Comparison of ENCODE assay signal across 14 cellular contexts in the genomic region with DNA sequence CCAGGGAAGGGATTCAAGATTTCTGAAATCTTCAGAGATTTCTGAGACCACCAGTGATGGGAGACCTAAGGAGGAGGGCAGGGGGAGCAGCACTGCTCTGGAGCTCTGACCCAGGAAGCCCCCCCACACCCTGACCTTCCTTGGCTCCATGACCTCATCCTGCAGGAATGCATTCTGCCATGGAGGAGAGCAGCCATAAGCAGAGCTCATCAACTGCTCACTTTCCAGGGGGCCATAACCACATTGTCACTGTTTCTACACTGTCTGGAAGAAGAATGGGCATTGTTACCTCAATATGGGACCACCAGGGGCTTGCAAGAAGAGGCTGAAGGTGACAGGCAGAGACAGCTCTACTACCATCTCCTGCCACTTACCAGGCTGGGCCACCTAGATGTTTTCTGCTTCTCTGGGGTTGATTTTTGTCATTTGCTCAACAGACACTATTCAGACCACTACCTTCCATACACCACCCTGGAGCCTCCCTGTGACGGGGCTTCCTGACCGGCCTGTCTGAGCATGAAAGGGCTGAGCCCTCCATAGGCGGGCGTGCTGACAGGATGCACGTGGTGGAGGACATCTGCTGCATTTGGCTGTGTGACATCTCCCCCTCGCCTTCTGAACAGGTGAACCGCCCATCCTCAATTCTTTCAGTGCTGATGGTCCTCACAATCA. TPM values are rescaled to one million over a fixed set of nuclear protein-coding genes. Genes with fewer than 3 reads are reported as not detected.
DNase-seq lines count a peak whose midpoint lies in the region; ATAC-seq, FAIRE-seq and TF ChIP-seq lines count a peak whose summit lies in the region.
"Had no signal": no experiment of that assay in that cellular context is flagged by ENCODE, and none has a peak within 500 bp of the region (broad histone marks: within the 10 kb centered on the region; RNA-seq: fewer than 3 reads in every experiment).

No MANE protein-coding gene starts in this region.

- ATAC-seq in right cardiac atrium = no peak
- ATAC-seq: left colon; stimulated activated naive CD8-positive, alpha-beta T cell treated with anti-CD3 and anti-CD28 coated beads, Interleukin-15, Interleukin-2, amounts not matched to agents 100 U/mL and 50 U/mL, for 24 hours had no signal

- 81% methylated on average over 7 of the region's 7 CpGs for WGBS in right cardiac atrium

- peaks cover 12% of the 10 kb centered on the region for H3K27me3 Mint-ChIP-seq in glutamatergic neuron (ENCODE audit: unreplicated experiment)

- H3K4me1 ChIP-seq in cardiac muscle cell (ENCODE audit: low read depth) (peaks cover 30% of the 10 kb centered on the region), right cardiac atrium (ENCODE audit: control insufficient read depth, insufficient read depth, low read length) (peaks cover 5% of the 10 kb centered on the region), kidney (ENCODE audit: control insufficient read depth in 1 of 2, insufficient read depth in 1 of 2, low read depth in 1 of 2, low read length in 2 of 2) (peaks cover 7 to 8% of the 10 kb centered on the region in 2 donors)

- H3K36me3 Mint-ChIP-seq in glutamatergic neuron (ENCODE audit: unreplicated experiment) = no peaks in the 10 kb centered on the region

- FAIRE-seq in urothelium cell line (lab: Jason Lieb, UNC) (no peak), kidney (lab: Jason Lieb, UNC) (no peak)
- FAIRE-seq: GM12891, small intestine had no signal

- H3K36me3 ChIP-seq in cardiac muscle cell (no peaks in the 10 kb centered on the region), kidney (ENCODE audit: control insufficient read depth in 1 of 2, insufficient read depth in 2 of 2, low read length in 2 of 2) (no peaks in the 10 kb centered on the region)

- H3K4me1 Mint-ChIP-seq in glutamatergic neuron (ENCODE audit: low read depth, unreplicated experiment) = peaks cover 28% of the 10 kb centered on the region

- DNase-seq in cardiac muscle cell (ENCODE audit: low read depth in 1 of 2, low spot score in 1 of 2) = peak; percentile 54 to 65
- DNase-seq in right cardiac atrium = no peak
- peak; percentile 24 for DNase-seq in SW480 (ENCODE audit: low spot score)
- no peak for DNase-seq in glutamatergic neuron
- DNase-seq in urothelium cell line (ENCODE audit: low spot score) = peak; percentile 70
- no peak for DNase-seq in kidney
- no peak for DNase-seq in GM19238 (ENCODE audit: insufficient read length, low spot score)
- DNase-seq in activated naive CD4-positive, alpha-beta T cell treated with Interleukin-2 at 50 U/mL for 16 hours = no peak
- DNase-seq: activated CD8-positive, alpha-beta memory T cell treated with anti-CD3 and anti-CD28 coated beads, Interleukin-2, amount 50 U/mL, for 4 hours; left colon; small intestine; stimulated activated naive CD8-positive, alpha-beta T cell treated with anti-CD3 and anti-CD28 coated beads, Interleukin-15, Interleukin-2, amounts not matched to agents 100 U/mL and 50 U/mL, for 24 hours had no signal

- H3K4me3 ChIP-seq in cardiac muscle cell = no peak overlapping the region
- H3K4me3 ChIP-seq in right cardiac atrium (ENCODE audit: low read length) = no peak overlapping the region
- H3K4me3 ChIP-seq in kidney (ENCODE audit: low read length in 2 of 2) = no peak overlapping the region

- H3K27me3 ChIP-seq in cardiac muscle cell (no peaks in the 10 kb centered on the region), right cardiac atrium (ENCODE audit: control insufficient read depth, insufficient read depth) (no peaks in the 10 kb centered on the region)

- intact Hi-C loops in right cardiac atrium (cut with DNase I) = no loop called here
- intact Hi-C loops in kidney (cut with DNase I) = no loop called here

- no peak overlapping the region for H3K9ac ChIP-seq in kidney (ENCODE audit: low read length in 2 of 2)

- no peaks in the 10 kb centered on the region for H3K9me3 ChIP-seq in cardiac muscle cell (ENCODE audit: low read depth)
- H3K9me3 ChIP-seq in right cardiac atrium (ENCODE audit: control insufficient read depth, low read length) = no peaks in the 10 kb centered on the region
- no peaks in the 10 kb centered on the region for H3K9me3 ChIP-seq in kidney (ENCODE audit: control insufficient read depth in 1 of 2, low read length in 2 of 2)

- H3K27ac ChIP-seq in cardiac muscle cell (peak overlapping the region; percentile 99), right cardiac atrium (ENCODE audit: low read length) (no peak overlapping the region), kidney (ENCODE audit: low read depth in 2 of 2, low read length in 2 of 2) (no peak overlapping the region)

- TF ChIP-seq CTCF in cardiac muscle cell (IDR thresholded peaks at IDR 0.05; ENCODE audit: low read depth, low read length) (no peak), glutamatergic neuron (IDR thresholded peaks at IDR 0.05; ENCODE audit: partially characterized antibody, unreplicated experiment) (no peak), kidney (IDR thresholded peaks at IDR 0.05; ENCODE audit: borderline replicate concordance, extremely low read depth, insufficient read depth) (no peak)

- peak overlapping the region; percentile 43 for H3K27ac Mint-ChIP-seq in glutamatergic neuron (ENCODE audit: unreplicated experiment)

- H3K4me3 Mint-ChIP-seq in glutamatergic neuron (ENCODE audit: unreplicated experiment) = peak overlapping the region; percentile 42

- H3K9me3 Mint-ChIP-seq in glutamatergic neuron (ENCODE audit: unreplicated experiment) = peaks cover 11% of the 10 kb centered on the region

RNA-seq across cellular contexts. Expression of a gene that starts 2.3 kb away (rescaled TPM):
- total RNA-seq in cardiac muscle cell = 28.5 and 52.3 TPM in 2 replicates
- 21.1 and 28.8 TPM in 2 replicates for polyA plus RNA-seq in cardiac muscle cell
- total RNA-seq in right cardiac atrium = 10 to 100 TPM; 30.5 to 43.1 (median 38.6) TPM
- polyA plus RNA-seq in right cardiac atrium = 15.7 TPM
- total RNA-seq in glutamatergic neuron (ENCODE audit: unreplicated experiment) = 89.3 TPM
- total RNA-seq in kidney = 45.4 TPM
- 13.1 TPM for polyA plus RNA-seq in kidney (ENCODE audit: insufficient read depth, low read depth, low replicate concordance)

RNA-seq across cellular contexts. Expression of a gene that starts 31.7 kb away (rescaled TPM):
- total RNA-seq in cardiac muscle cell (0.06 and 0.07 TPM in 2 replicates), right cardiac atrium (under 1 TPM; 0.32 to 0.56 (median 0.40) TPM), glutamatergic neuron (ENCODE audit: unreplicated experiment) (not detected), kidney (0.28 TPM)
- polyA plus RNA-seq in cardiac muscle cell (not detected in 2 replicates), right cardiac atrium (0.16 TPM), kidney (ENCODE audit: insufficient read depth, low read depth, low replicate concordance) (not detected)
- total RNA-seq: dermis microvascular lymphatic vessel endothelial cell had no signal

Comparison
In these comparisons a context has a peak if more than half of its experiments do, and no peak if none do; other contexts are left out.
1. DNase-seq: peak in cardiac muscle cell (2 of 2), SW480 (single experiment) and urothelium cell line (single experiment); none in right cardiac atrium (0 of 3), glutamatergic neuron (single experiment), kidney (single experiment), GM19238 (single experiment) and activated naive CD4-positive, alpha-beta T cell treated with Interleukin-2 at 50 U/mL for 16 hours (single experiment).